1 cellular context compared by ENCODE assay signal in the genomic region with DNA sequence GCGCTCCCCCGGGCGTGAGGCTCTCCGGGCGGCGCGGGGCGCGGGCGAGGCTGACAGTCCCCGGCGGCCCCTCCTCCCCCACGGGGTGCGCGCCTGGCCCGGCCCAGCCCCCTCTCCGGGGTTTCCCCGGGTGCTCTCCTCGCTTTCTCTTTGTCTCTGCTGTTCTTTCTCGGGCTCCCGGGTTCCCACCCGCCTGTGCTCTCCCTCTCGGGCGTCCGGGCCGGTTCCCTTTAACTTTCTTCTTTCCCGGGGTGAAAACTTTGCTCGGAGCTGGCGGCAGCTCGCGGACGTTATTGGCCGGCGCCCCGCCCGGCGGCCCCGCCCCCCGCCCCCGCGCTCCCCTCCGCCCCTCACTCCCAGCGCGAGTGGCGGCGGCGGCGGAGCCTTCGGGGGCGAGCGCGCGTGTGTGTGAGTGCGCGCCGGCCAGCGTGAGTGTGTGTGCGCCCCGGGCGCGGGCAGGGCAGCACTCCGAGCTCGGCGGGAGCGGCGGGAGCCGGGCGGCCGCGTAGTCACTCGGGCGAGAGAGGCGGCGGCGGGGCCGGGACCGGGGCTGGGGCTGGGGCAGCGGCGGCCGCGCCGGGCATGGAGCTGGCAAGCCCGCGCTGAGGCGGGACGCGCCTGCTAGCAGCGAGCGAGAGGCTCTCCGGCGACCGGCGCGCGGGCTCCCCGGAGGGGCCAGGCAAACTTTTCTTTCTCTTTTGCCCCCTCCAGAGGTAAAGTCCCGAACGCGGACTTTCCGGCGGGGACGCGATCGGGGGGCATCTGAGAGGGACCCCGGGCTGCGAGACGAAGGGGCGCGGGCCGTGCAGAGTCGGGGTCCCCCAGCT.
TF ChIP-seq lines count a peak whose summit lies in the region.

TSS of gene NTN1 (plus strand) at position 353 of the 827 bp plus-strand sequence. CDS start 864 bp downstream, outside the sequence.

TF ChIP-seq in HCT116, 20 proteins besides CTCF, POLR2A, EP300 and RAD21 (continued from another document):
- TF ChIP-seq EZH2phosphoT487 (IDR thresholded peaks at IDR 0.05; ENCODE audit: borderline replicate concordance) (no peak), YY1 (IDR thresholded peaks at IDR 0.05; ENCODE audit: extremely low read depth, insufficient replicate concordance, low read depth, low read length) (no peak), POLR2AphosphoS5 (IDR thresholded peaks at IDR 0.05; ENCODE audit: low read depth, low read length) (no peak)
